In the genomic region with DNA sequence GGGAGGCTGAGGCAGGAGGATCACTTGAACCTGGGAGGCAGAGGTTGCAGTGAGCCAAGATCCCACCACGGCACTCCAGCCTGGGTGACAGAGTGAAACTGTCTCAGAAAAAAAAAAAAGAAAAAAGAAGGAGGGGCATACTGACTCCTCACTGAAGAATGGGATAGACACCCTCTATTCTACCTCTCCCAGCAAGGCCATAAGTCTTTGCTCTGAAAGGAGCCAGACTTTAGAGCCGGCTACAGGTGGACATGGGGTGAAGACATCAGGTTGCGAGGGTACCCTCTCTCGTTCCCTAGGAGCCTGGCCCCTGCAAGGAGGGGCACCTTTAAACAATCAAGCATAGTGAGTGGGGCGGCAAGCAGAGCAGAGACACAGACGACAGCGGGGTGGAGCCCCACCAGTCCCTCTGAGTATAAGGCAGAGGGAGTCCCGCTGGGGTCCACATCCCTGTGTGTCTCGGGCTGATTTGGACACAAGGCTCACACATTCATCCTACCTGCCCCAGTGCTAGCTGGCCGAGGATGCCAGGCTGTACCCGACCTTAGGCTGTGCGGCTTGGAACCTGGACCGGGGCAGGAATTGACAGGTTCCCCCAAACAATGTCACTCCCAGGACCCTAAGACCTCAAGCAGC, we compare ENCODE assay signal across 1 cellular context.
TF ChIP-seq lines count a peak whose summit lies in the region.

No MANE protein-coding gene starts in this region.

TF ChIP-seq in H1, 55 proteins besides CTCF, POLR2A, EP300 and RAD21:
- TF ChIP-seq SIRT6 (IDR thresholded peaks at IDR 0.05; ENCODE audit: low read length) (no peak), CBX5 (IDR thresholded peaks at IDR 0.05; ENCODE audit: low read depth, low read length) (no peak), POLR2AphosphoS5 (IDR thresholded peaks at IDR 0.05; ENCODE audit: low read depth, low read length) (no peak), YY1 (IDR thresholded peaks at IDR 0.05; ENCODE audit: low read depth, low read length) (no peak), PHF8 (conservative IDR thresholded peaks at IDR 0.05; ENCODE audit: low read depth, low read length) (no peak), KDM5A (IDR thresholded peaks at IDR 0.05; ENCODE audit: low read length) (no peak), SRF (IDR thresholded peaks at IDR 0.05; ENCODE audit: low read depth, low read length) (no peak), SUZ12 (IDR thresholded peaks at IDR 0.05; ENCODE audit: low read length) (no peak), TCF12 (IDR thresholded peaks at IDR 0.05; ENCODE audit: low read depth, low read length) (no peak), RNF2 (IDR thresholded peaks at IDR 0.05; ENCODE audit: borderline replicate concordance, low read depth, low read length, missing control alignments, poor library complexity, severe bottlenecking) (no peak), CTBP2 (IDR thresholded peaks at IDR 0.05; ENCODE audit: borderline replicate concordance, insufficient read depth, insufficient read length, low read length) (no peak), CBX8 (IDR thresholded peaks at IDR 0.05; ENCODE audit: borderline replicate concordance, low read depth, low read length) (no peak), GTF2F1 (IDR thresholded peaks at IDR 0.05; ENCODE audit: borderline replicate concordance, low read depth, low read length) (no peak), RBBP5 (IDR thresholded peaks at IDR 0.05; ENCODE audit: borderline replicate concordance, low read depth, low read length) (no peak), KDM4A (IDR thresholded peaks at IDR 0.05; ENCODE audit: low read depth, low read length, severe bottlenecking) (no peak), FOSL1 (IDR thresholded peaks at IDR 0.05; ENCODE audit: insufficient read depth, low read depth, low read length) (no peak)
- TF ChIP-seq, protein P1, sequence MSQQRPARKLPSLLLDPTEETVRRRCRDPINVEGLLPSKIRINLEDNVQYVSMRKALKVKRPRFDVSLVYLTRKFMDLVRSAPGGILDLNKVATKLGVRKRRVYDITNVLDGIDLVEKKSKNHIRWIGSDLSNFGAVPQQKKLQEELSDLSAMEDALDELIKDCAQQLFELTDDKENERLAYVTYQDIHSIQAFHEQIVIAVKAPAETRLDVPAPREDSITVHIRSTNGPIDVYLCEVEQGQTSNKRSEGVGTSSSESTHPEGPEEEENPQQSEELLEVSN (IDR thresholded peaks at IDR 0.05) = no peak
